ENCODE assay signal across 11 cellular contexts in genomic region chr12:21645041-21645500, GRCh38. TPM values are rescaled to one million over a fixed set of nuclear protein-coding genes. Genes with fewer than 3 reads are reported as not detected.
A peak's percentile ranks its signal among the peaks of the same experiment; 100 is the strongest.
DNase-seq lines count a peak whose midpoint lies in the region; ATAC-seq and TF ChIP-seq lines count a peak whose summit lies in the region.
"Not testable (repeated sequence)": the region's sequence is repeated elsewhere in the genome, so short reads cannot be mapped to it uniquely, and the experiment has no call there.
"Had no signal": no experiment of that assay in that cellular context is flagged by ENCODE, and none has a peak within 500 bp of the region (broad histone marks: within the 10 kb centered on the region; RNA-seq: fewer than 3 reads in every experiment).

No MANE protein-coding gene starts in this region.

- H3K36me3 Mint-ChIP-seq in Caco-2 (ENCODE audit: insufficient read depth, unreplicated experiment) (peaks cover 99% of the 10 kb centered on the region), brain (peaks cover 95% of the 10 kb centered on the region)
- not testable (repeated sequence) for H3K36me3 Mint-ChIP-seq in IgD-negative memory B cell
- peaks cover 83% of the 10 kb centered on the region for H3K36me3 Mint-ChIP-seq in activated CD8-positive, alpha-beta T cell treated with anti-CD3 and anti-CD28 coated beads for 36 hours (ENCODE audit: low read depth)

- not testable (repeated sequence) for H2BK5ac ChIP-seq in mesenchymal stem cell (ENCODE audit: low read depth, low read length, poor library complexity, severe bottlenecking)

- H3K27ac ChIP-seq in SJCRH30 (peak overlapping the region; percentile 36; the same call in 1 of the 2 replicates), heart right ventricle (peak overlapping the region in 6 of 10 donors; percentile 6 to 82 (median 57)), mesenchymal stem cell (ENCODE audit: low read length, poor library complexity, severe bottlenecking) (peak overlapping the region; percentile 70)

- not testable (repeated sequence) for H3K27me3 ChIP-seq in Caco-2 (replicated peaks; ENCODE audit: control insufficient read depth, insufficient read depth, low read length); SJCRH30; heart right ventricle; mesenchymal stem cell (ENCODE audit: control insufficient read depth in 1 of 2, insufficient read depth in 1 of 2, low read length in 2 of 2)

- CTCF ChIA-PET in Caco-2 (lab: Charles Lee); activated CD8-positive, alpha-beta T cell treated with anti-CD3 and anti-CD28 coated beads for 36 hours (lab: Charles Lee): not testable (repeated sequence)

- H3K4me3 ChIP-seq in Caco-2 (ENCODE audit: low read depth, low read length); SJCRH30; heart right ventricle; mesenchymal stem cell (ENCODE audit: insufficient read depth in 1 of 2, low read depth in 1 of 2, low read length in 2 of 2): not testable (repeated sequence)

- H2BK120ac ChIP-seq in mesenchymal stem cell (ENCODE audit: low read depth, low read length), result not testable (repeated sequence)

- intact Hi-C loops in Caco-2 (cut with micrococcal nuclease; ENCODE audit: unreplicated experiment), result loop anchor here (1.0 kb wide), 1 partner anchor 12 kb away; the partner anchor contains the start of gene LDHB
- intact Hi-C loops in activated CD8-positive, alpha-beta T cell treated with anti-CD3 and anti-CD28 coated beads for 36 hours (cut with micrococcal nuclease); heart right ventricle (cut with DNase I): not testable (repeated sequence)

- not testable (repeated sequence) for H3K4ac ChIP-seq in mesenchymal stem cell (ENCODE audit: low read depth in 1 of 2, low read length in 2 of 2)

- DNase-seq in Caco-2 (peak; percentile 88 to 92), SJCRH30 (peak; percentile 55 to 60), mesenchymal stem cell (peak; percentile 61)
- not testable (repeated sequence) for DNase-seq in activated CD8-positive, alpha-beta T cell treated with anti-CD3 and anti-CD28 coated beads for 36 hours; heart right ventricle; stimulated activated naive CD8-positive, alpha-beta T cell treated with anti-CD3 and anti-CD28 coated beads, Interleukin-15, amount 100 ng/mL, for 72 hours

- not testable (repeated sequence) for H2AFZ ChIP-seq in mesenchymal stem cell (ENCODE audit: low read depth, low read length)

- H4K91ac ChIP-seq in mesenchymal stem cell (ENCODE audit: low read length), result not testable (repeated sequence)

- not testable (repeated sequence) for H3K27me3 Mint-ChIP-seq in Caco-2 (ENCODE audit: insufficient read depth, unreplicated experiment); IgD-negative memory B cell; activated CD8-positive, alpha-beta T cell treated with anti-CD3 and anti-CD28 coated beads for 36 hours; brain; stimulated activated naive CD8-positive, alpha-beta T cell treated with anti-CD3 and anti-CD28 coated beads, Interleukin-15, amount 100 ng/mL, for 72 hours

- H3K14ac ChIP-seq in mesenchymal stem cell (ENCODE audit: low read length in 2 of 2), result not testable (repeated sequence)

- peak overlapping the region; percentile 91 for H3K27ac Mint-ChIP-seq in Caco-2 (ENCODE audit: unreplicated experiment)
- peak overlapping the region in 2 of 3 donors; percentile 16 to 63 for H3K27ac Mint-ChIP-seq in IgD-negative memory B cell
- peak overlapping the region; percentile 81 for H3K27ac Mint-ChIP-seq in activated CD8-positive, alpha-beta T cell treated with anti-CD3 and anti-CD28 coated beads for 36 hours
- peak overlapping the region in 4 of 5 experiments; percentile 9 to 64 (median 46) for H3K27ac Mint-ChIP-seq in brain
- peak overlapping the region; percentile 76 to 91 for H3K27ac Mint-ChIP-seq in stimulated activated naive CD8-positive, alpha-beta T cell treated with anti-CD3 and anti-CD28 coated beads, Interleukin-15, amount 100 ng/mL, for 72 hours

- not testable (repeated sequence) for H3K36me3 ChIP-seq in Caco-2 (ENCODE audit: control insufficient read depth, insufficient read depth, low read length)
- H3K36me3 ChIP-seq in SJCRH30 (peaks cover 94% of the 10 kb centered on the region), heart right ventricle (peaks cover 0 to 98% (median 51%) of the 10 kb centered on the region in 9 donors), mesenchymal stem cell (ENCODE audit: control insufficient read depth in 1 of 2, insufficient read depth in 2 of 2, low read depth in 1 of 2, low read length in 2 of 2) (peaks cover 10 to 95% of the 10 kb centered on the region in 2 experiments)

- peaks cover 86% of the 10 kb centered on the region for H3K4me1 ChIP-seq in Caco-2
- peaks cover 27% of the 10 kb centered on the region for H3K4me1 ChIP-seq in SJCRH30
- H3K4me1 ChIP-seq in heart right ventricle, result peaks cover 2 to 85% (median 53%) of the 10 kb centered on the region in 9 donors
- not testable (repeated sequence) for H3K4me1 ChIP-seq in mesenchymal stem cell (ENCODE audit: control insufficient read depth, insufficient read depth, low read depth, low read length)

- not testable (repeated sequence) for H2AK5ac ChIP-seq in mesenchymal stem cell (ENCODE audit: low read length, severe bottlenecking)

- 18 to 28% methylated on average over 6 to 7 of the region's 7 CpGs for WGBS in heart right ventricle, 2 donors
- 17% methylated on average over 5 of the region's 7 CpGs for WGBS in mesenchymal stem cell

- POLR2A ChIA-PET in Caco-2 (lab: Charles Lee), result not testable (repeated sequence)
- POLR2A ChIA-PET in activated CD8-positive, alpha-beta T cell treated with anti-CD3 and anti-CD28 coated beads for 36 hours (lab: Charles Lee), result interaction anchor here (0.5 to 3.3 kb wide), 2 partner anchors 12 to 1461 kb away, joined by 3 to 18 read pairs; partner anchors contain the start of gene LDHB

- not testable (repeated sequence) for H4K8ac ChIP-seq in mesenchymal stem cell (ENCODE audit: low read length)

- TF ChIP-seq CTCF in Caco-2 (IDR thresholded peaks at IDR 0.05; ENCODE audit: insufficient read depth in 1 of 2, low read depth in 1 of 2, low read length in 1 of 2, severe bottlenecking in 1 of 2, unreplicated experiment in 1 of 2); activated CD8-positive, alpha-beta T cell treated with anti-CD3 and anti-CD28 coated beads for 36 hours (IDR thresholded peaks at IDR 0.05); brain (conservative IDR thresholded peaks at IDR 0.05); heart right ventricle (IDR thresholded peaks at IDR 0.05): not testable (repeated sequence)

- H3K9me3 Mint-ChIP-seq in Caco-2 (ENCODE audit: unreplicated experiment); IgD-negative memory B cell; activated CD8-positive, alpha-beta T cell treated with anti-CD3 and anti-CD28 coated beads for 36 hours; brain; stimulated activated naive CD8-positive, alpha-beta T cell treated with anti-CD3 and anti-CD28 coated beads, Interleukin-15, amount 100 ng/mL, for 72 hours: not testable (repeated sequence)

- H3K4me1 Mint-ChIP-seq in Caco-2 (ENCODE audit: low read depth, unreplicated experiment), result peaks cover 76% of the 10 kb centered on the region
- H3K4me1 Mint-ChIP-seq in IgD-negative memory B cell, result not testable (repeated sequence)
- H3K4me1 Mint-ChIP-seq in activated CD8-positive, alpha-beta T cell treated with anti-CD3 and anti-CD28 coated beads for 36 hours (ENCODE audit: low read depth), result peaks cover 83% of the 10 kb centered on the region
- H3K4me1 Mint-ChIP-seq in brain, result peaks cover 65% of the 10 kb centered on the region
- H3K4me1 Mint-ChIP-seq in stimulated activated naive CD8-positive, alpha-beta T cell treated with anti-CD3 and anti-CD28 coated beads, Interleukin-15, amount 100 ng/mL, for 72 hours, result peaks cover 79% of the 10 kb centered on the region

- BruUV-seq in Caco-2 (replicated peaks; lab: Mats Ljungman, UMichigan), result not testable (repeated sequence)

- not testable (repeated sequence) for H3K9ac ChIP-seq in mesenchymal stem cell (ENCODE audit: low read length)

- H3K79me1 ChIP-seq in mesenchymal stem cell (replicated peaks; ENCODE audit: low read length, poor library complexity, severe bottlenecking), result not testable (repeated sequence)

- H3K9me3 ChIP-seq in Caco-2; SJCRH30 (replicated peaks); heart right ventricle; mesenchymal stem cell (ENCODE audit: control insufficient read depth, low read length): not testable (repeated sequence)

- not testable (repeated sequence) for H3K18ac ChIP-seq in mesenchymal stem cell (ENCODE audit: low read depth in 1 of 2, low read length in 2 of 2)

- not testable (repeated sequence) for ATAC-seq in activated CD8-positive, alpha-beta T cell treated with anti-CD3 and anti-CD28 coated beads for 36 hours; stimulated activated naive CD8-positive, alpha-beta T cell treated with anti-CD3 and anti-CD28 coated beads, Interleukin-15, amount 100 ng/mL, for 72 hours
- ATAC-seq in heart right ventricle, result peak in 1 of 8 donors; percentile 25

- H3K4me3 Mint-ChIP-seq in Caco-2 (ENCODE audit: unreplicated experiment) (peak overlapping the region; percentile 66), IgD-negative memory B cell (peak overlapping the region in 1 of 4 donors; percentile 81)
- not testable (repeated sequence) for H3K4me3 Mint-ChIP-seq in activated CD8-positive, alpha-beta T cell treated with anti-CD3 and anti-CD28 coated beads for 36 hours; brain
- H3K4me3 Mint-ChIP-seq in stimulated activated naive CD8-positive, alpha-beta T cell treated with anti-CD3 and anti-CD28 coated beads, Interleukin-15, amount 100 ng/mL, for 72 hours, result peak overlapping the region; percentile 27 to 41

- not testable (repeated sequence) for H3K4me2 ChIP-seq in mesenchymal stem cell (ENCODE audit: low read length, poor library complexity, severe bottlenecking)

- H2BK12ac ChIP-seq in mesenchymal stem cell (ENCODE audit: low read length in 2 of 2), result not testable (repeated sequence)

- not testable (repeated sequence) for H3K23ac ChIP-seq in mesenchymal stem cell (ENCODE audit: low read length in 2 of 2)

- not testable (repeated sequence) for H2BK15ac ChIP-seq in mesenchymal stem cell (ENCODE audit: low read depth, poor library complexity, severe bottlenecking)

RNA-seq across cellular contexts. Expression of gene LDHB, which starts 12.6 kb away (rescaled TPM):
- total RNA-seq in Caco-2 (2022) (1,752 and 1,948 TPM in 2 replicates), heart right ventricle (1,000 to 10,000 TPM; 1,251 to 3,111 (median 2,389) TPM)
- polyA plus RNA-seq in IgD-negative memory B cell (429 TPM), brain (ENCODE audit: insufficient read depth, low read depth, low replicate concordance) (475 TPM), heart right ventricle (1,000 to 10,000 TPM; 1,053 to 1,184 TPM)
- total RNA-seq in SJCRH30 (2014; rRNA removed; shearing (Covaris generic)), result 1,314 and 1,361 TPM in 2 replicates
- 1,000 to 10,000 TPM; 2,161 to 2,384 TPM for total RNA-seq in activated CD8-positive, alpha-beta T cell treated with anti-CD3 and anti-CD28 coated beads for 36 hours
- polyA plus RNA-seq in mesenchymal stem cell (2013, experiment 1 of 2), result 433 TPM
- polyA plus RNA-seq in mesenchymal stem cell (2013, experiment 2 of 2), result 458 TPM

RNA-seq across cellular contexts. Expression of gene GYS2, which starts 40.4 kb away (rescaled TPM):
- total RNA-seq in Caco-2 (2022) (0.66 and 1.3 TPM in 2 replicates), heart right ventricle (under 1 TPM in 4 of 10 donors, not detected in 6; 0.09 to 0.37 (median 0.25) TPM)
- polyA plus RNA-seq in IgD-negative memory B cell (not detected), brain (ENCODE audit: insufficient read depth, low read depth, low replicate concordance) (not detected), heart right ventricle (under 1 TPM in 1 of 2 donors, not detected in 1; 0.15 TPM)
- total RNA-seq in SJCRH30 (2014; rRNA removed; shearing (Covaris generic)), result 0.05 TPM in 1 of 2 replicates, not detected in the other
- not detected for total RNA-seq in activated CD8-positive, alpha-beta T cell treated with anti-CD3 and anti-CD28 coated beads for 36 hours
- not detected for polyA plus RNA-seq in mesenchymal stem cell (2013, experiment 1 of 2)
- polyA plus RNA-seq in mesenchymal stem cell (2013, experiment 2 of 2), result not detected
- total RNA-seq: body of pancreas, mucosa of descending colon had no signal
- polyA plus RNA-seq: ovary had no signal

Comparison
In these comparisons a context has a peak if more than half of its experiments do, and no peak if none do; other contexts are left out.
1. H3K27ac Mint-ChIP-seq: peak in every context shown above with its lines; median percentile 91 in Caco-2; 84 in stimulated activated naive CD8-positive, alpha-beta T cell treated with anti-CD3 and anti-CD28 coated beads, Interleukin-15, amount 100 ng/mL, for 72 hours; 81 in activated CD8-positive, alpha-beta T cell treated with anti-CD3 and anti-CD28 coated beads for 36 hours; 46 in brain; 40 in IgD-negative memory B cell.